Comparison of ENCODE assay signal across 8 cellular contexts in the genomic region with DNA sequence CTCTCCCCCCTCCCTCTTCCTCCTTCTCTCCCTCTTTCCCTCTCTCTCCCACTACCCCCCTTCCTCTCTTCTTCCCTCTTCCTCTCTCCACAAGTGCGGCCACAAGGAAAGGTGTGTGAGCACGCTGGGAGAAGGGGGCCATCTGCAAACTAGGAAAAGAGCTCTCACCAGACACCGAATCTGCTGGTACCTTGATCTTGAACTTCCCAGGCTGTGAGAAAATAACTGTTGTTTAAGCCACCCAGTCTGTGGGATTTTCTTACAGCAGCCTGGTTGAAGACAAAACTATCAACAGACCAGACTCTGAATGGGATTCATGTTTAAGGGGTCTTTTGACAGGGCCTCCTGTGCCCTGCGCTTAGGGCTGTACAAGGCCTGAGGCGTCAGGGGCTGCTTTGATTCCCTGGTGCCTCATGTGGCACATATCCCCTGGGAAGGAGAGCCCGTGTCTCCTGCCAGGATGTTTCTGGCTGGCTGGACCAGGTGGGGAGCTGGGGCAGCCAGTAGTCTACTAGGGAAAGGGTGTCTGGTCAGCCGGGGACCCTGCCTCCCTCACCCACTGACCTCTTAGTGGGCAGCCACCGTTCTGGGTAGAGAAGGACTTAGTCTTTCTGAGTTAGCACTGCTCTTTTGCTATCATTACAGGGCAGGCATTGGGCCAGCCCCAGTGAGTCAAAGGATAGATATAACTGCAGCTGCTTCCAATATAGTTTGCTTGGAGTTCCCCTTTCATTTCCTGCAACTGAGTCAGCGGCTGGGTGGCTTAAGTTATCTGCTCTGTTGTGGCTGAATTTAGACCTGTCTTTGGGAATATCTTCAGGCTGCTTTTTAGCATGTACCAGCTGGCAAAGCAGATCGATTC. TPM values are rescaled to one million over a fixed set of nuclear protein-coding genes. Genes with fewer than 3 reads are reported as not detected.
DNase-seq lines count a peak whose midpoint lies in the region; ATAC-seq, FAIRE-seq and TF ChIP-seq lines count a peak whose summit lies in the region.

No MANE protein-coding gene starts in this region.

- FAIRE-seq in urothelium cell line (lab: Jason Lieb, UNC), result no peak

- peaks cover 0 to 1% (median 0%) of the 10 kb centered on the region in 7 donors for H3K9me3 Mint-ChIP-seq in CD4-positive, CD25-positive, alpha-beta regulatory T cell
- H3K9me3 Mint-ChIP-seq in dendritic cell treated with granulocyte-macrophage colony-stimulating factor and Interleukin-4, amounts not matched to agents 40 ng/mL and 50 ng/mL, for 4 days, result peaks cover 8% of the 10 kb centered on the region

- H3F3A ChIP-seq in PC-9 (ENCODE audit: insufficient read depth, low read depth), result peaks cover 42% of the 10 kb centered on the region

- no peaks in the 10 kb centered on the region for H3K9me3 ChIP-seq in CD4-positive, CD25-positive, alpha-beta regulatory T cell (ENCODE audit: control insufficient read depth in 2 of 2, low read length in 2 of 2)
- H3K9me3 ChIP-seq in PC-9 (ENCODE audit: insufficient read depth, low read depth) (no peaks in the 10 kb centered on the region), muscle layer of duodenum (ENCODE audit: control insufficient read depth in 1 of 2, low read length in 2 of 2) (no peaks in the 10 kb centered on the region)

- no peaks in the 10 kb centered on the region for H3K36me3 ChIP-seq in CD4-positive, CD25-positive, alpha-beta regulatory T cell (ENCODE audit: control insufficient read depth, insufficient read depth, low read length)
- no peaks in the 10 kb centered on the region for H3K36me3 ChIP-seq in PC-9 (ENCODE audit: low read depth)
- H3K36me3 ChIP-seq in muscle layer of duodenum (ENCODE audit: control insufficient read depth in 1 of 2, insufficient read depth in 2 of 2, low read length in 2 of 2), result no peaks in the 10 kb centered on the region

- H3K27me3 Mint-ChIP-seq in CD4-positive, CD25-positive, alpha-beta regulatory T cell, result no peaks in the 10 kb centered on the region
- no peaks in the 10 kb centered on the region for H3K27me3 Mint-ChIP-seq in dendritic cell treated with granulocyte-macrophage colony-stimulating factor and Interleukin-4, amounts not matched to agents 40 ng/mL and 50 ng/mL, for 4 days

- no peaks in the 10 kb centered on the region for H3K27me3 ChIP-seq in CD4-positive, CD25-positive, alpha-beta regulatory T cell (ENCODE audit: control insufficient read depth, insufficient read depth, low read length)
- H3K27me3 ChIP-seq in PC-9 (ENCODE audit: insufficient read depth, low read depth) (no peaks in the 10 kb centered on the region), muscle layer of duodenum (ENCODE audit: low read depth, low read length) (no peaks in the 10 kb centered on the region)

- H3K4me1 ChIP-seq in CD4-positive, CD25-positive, alpha-beta regulatory T cell (ENCODE audit: control insufficient read depth, insufficient read depth, low read length, poor library complexity, severe bottlenecking), result peaks cover 28% of the 10 kb centered on the region
- H3K4me1 ChIP-seq in PC-9 (replicated peaks; ENCODE audit: insufficient read depth) (peaks cover 70% of the 10 kb centered on the region), muscle layer of duodenum (ENCODE audit: control insufficient read depth in 1 of 2, insufficient read depth in 2 of 2, low read length in 2 of 2) (peaks cover 31 to 43% of the 10 kb centered on the region in 2 donors)

- peaks cover 3% of the 10 kb centered on the region for H3K36me3 Mint-ChIP-seq in CD4-positive, CD25-positive, alpha-beta regulatory T cell
- H3K36me3 Mint-ChIP-seq in dendritic cell treated with granulocyte-macrophage colony-stimulating factor and Interleukin-4, amounts not matched to agents 40 ng/mL and 50 ng/mL, for 4 days (ENCODE audit: low read depth), result peaks cover 7% of the 10 kb centered on the region

- CTCF ChIA-PET in PC-9 (lab: Charles Lee), result no interaction called here

- H3K4me1 Mint-ChIP-seq in CD4-positive, CD25-positive, alpha-beta regulatory T cell, result peaks cover 23 to 55% (median 39%) of the 10 kb centered on the region in 4 donors
- peaks cover 39% of the 10 kb centered on the region for H3K4me1 Mint-ChIP-seq in dendritic cell treated with granulocyte-macrophage colony-stimulating factor and Interleukin-4, amounts not matched to agents 40 ng/mL and 50 ng/mL, for 4 days (ENCODE audit: low read depth)

- H3K4me3 Mint-ChIP-seq in CD4-positive, CD25-positive, alpha-beta regulatory T cell, result peak overlapping the region in 1 of 4 donors; percentile 27
- no peak overlapping the region for H3K4me3 Mint-ChIP-seq in dendritic cell treated with granulocyte-macrophage colony-stimulating factor and Interleukin-4, amounts not matched to agents 40 ng/mL and 50 ng/mL, for 4 days

- no peak overlapping the region for H3K4me3 ChIP-seq in CD4-positive, CD25-positive, alpha-beta regulatory T cell (ENCODE audit: low read depth, low read length)
- H3K4me3 ChIP-seq in PC-9 (peak overlapping the region; percentile 28; the same call in 1 of the 2 replicates), muscle layer of duodenum (ENCODE audit: low read depth in 1 of 2, low read length in 2 of 2) (peak overlapping the region in 1 of 2 donors; percentile 28)

- DNase-seq in CD4-positive, CD25-positive, alpha-beta regulatory T cell, result no peak
- peak; percentile 24 to 65 for DNase-seq in PC-9
- peak; percentile 42 for DNase-seq in urothelium cell line (ENCODE audit: low spot score)
- DNase-seq in NCI-H187 (lab: John Stamatoyannopoulos, UW), result no peak

- peak; percentile 18 to 45 for ATAC-seq in CD4-positive, CD25-positive, alpha-beta regulatory T cell (ENCODE audit: low read depth in 2 of 2)
- ATAC-seq in GM21619 (IDR thresholded peaks at IDR 0.05; ENCODE audit: unreplicated experiment) (peak; percentile 71), HG03175 (IDR thresholded peaks at IDR 0.05; ENCODE audit: unreplicated experiment) (no peak)

- H3K79me2 ChIP-seq in PC-9 (ENCODE audit: low read depth), result peaks cover 90% of the 10 kb centered on the region

- intact Hi-C loops in PC-9 (cut with micrococcal nuclease; ENCODE audit: unreplicated experiment), result no loop called here
- intact Hi-C loops in dendritic cell treated with granulocyte-macrophage colony-stimulating factor and Interleukin-4, amounts not matched to agents 40 ng/mL and 50 ng/mL, for 4 days (cut with micrococcal nuclease), result no loop called here

- POLR2A ChIA-PET in PC-9 (lab: Charles Lee; ENCODE audit: unreplicated experiment), result no interaction called here

- BruUV-seq in PC-9 (replicated peaks; lab: Mats Ljungman, UMichigan), result no TSS peak

- H3K9me2 ChIP-seq in PC-9 (ENCODE audit: insufficient read depth), result no peaks in the 10 kb centered on the region

- no peaks in the 10 kb centered on the region for H4K20me1 ChIP-seq in PC-9 (ENCODE audit: insufficient read depth)

- no peak for TF ChIP-seq CTCF in PC-9 (conservative IDR thresholded peaks at IDR 0.05)

- H3K4me2 ChIP-seq in PC-9, result peak overlapping the region; percentile 62

- peak overlapping the region in 1 of 3 donors; percentile 48 for H3K27ac Mint-ChIP-seq in CD4-positive, CD25-positive, alpha-beta regulatory T cell
- peak overlapping the region; percentile 47 for H3K27ac Mint-ChIP-seq in dendritic cell treated with granulocyte-macrophage colony-stimulating factor and Interleukin-4, amounts not matched to agents 40 ng/mL and 50 ng/mL, for 4 days

- H2AFZ ChIP-seq in PC-9, result no peak overlapping the region; the same call in 1 of the 2 replicates

- no peak overlapping the region for H3K27ac ChIP-seq in CD4-positive, CD25-positive, alpha-beta regulatory T cell (ENCODE audit: insufficient read depth, low read length, poor library complexity, severe bottlenecking)
- peak overlapping the region; percentile 88 for H3K27ac ChIP-seq in PC-9
- H3K27ac ChIP-seq in muscle layer of duodenum (ENCODE audit: low read length), result peak overlapping the region; percentile 80

RNA-seq across cellular contexts. Expression of a gene that starts 6.2 kb away (rescaled TPM):
- 12.4 TPM for total RNA-seq in CD4-positive, CD25-positive, alpha-beta regulatory T cell
- 10 to 100 TPM in 1 of 4 donors, 1 to 10 TPM in 3; 5.4 to 11.0 (median 8.5) TPM for polyA plus RNA-seq in CD4-positive, CD25-positive, alpha-beta regulatory T cell
- 10.5 and 12.6 TPM in 2 replicates for total RNA-seq in PC-9 (2021)

Comparison
In these comparisons a context has a peak if more than half of its experiments do, and no peak if none do; other contexts are left out.
1. DNase-seq: peak in PC-9 (2 of 2) and urothelium cell line (single experiment); none in CD4-positive, CD25-positive, alpha-beta regulatory T cell (0 of 3) and NCI-H187 (0 of 2).